17 cellular contexts compared by ENCODE assay signal in genomic region chr15:61169275-61169903, GRCh38. TPM values are rescaled to one million over a fixed set of nuclear protein-coding genes. Genes with fewer than 3 reads are reported as not detected.
DNase-seq lines count a peak whose midpoint lies in the region; ATAC-seq, FAIRE-seq and TF ChIP-seq lines count a peak whose summit lies in the region.
"Had no signal": no experiment of that assay in that cellular context is flagged by ENCODE, and none has a peak within 500 bp of the region (broad histone marks: within the 10 kb centered on the region; RNA-seq: fewer than 3 reads in every experiment).

No MANE protein-coding gene starts in this region.

- H4K91ac ChIP-seq in H1 (replicated peaks; ENCODE audit: insufficient read length, low read length), result peak overlapping the region; percentile 85

- H3K14ac ChIP-seq in H1 (ENCODE audit: insufficient read length), result no peak overlapping the region

- peak overlapping the region; percentile 91 for H2BK20ac ChIP-seq in H1 (ENCODE audit: low read length)

- H3K9me3 ChIP-seq in OCI-LY3 (ENCODE audit: insufficient read depth, low read length) (no peaks in the 10 kb centered on the region), H1 (ENCODE audit: insufficient read depth in 2 of 2, low read depth in 1 of 2, low read length in 1 of 2) (no peaks in the 10 kb centered on the region), tibial nerve (no peaks in the 10 kb centered on the region)
- H3K9me3 ChIP-seq: Peyer's patch, right lobe of liver, vagina had no signal

- no peaks in the 10 kb centered on the region for H3K79me1 ChIP-seq in H1 (ENCODE audit: low read depth, low read length)

- peak overlapping the region; percentile 46; the same call in 1 of the 2 replicates for H2BK5ac ChIP-seq in H1 (ENCODE audit: low read depth, low read length)

- H2AFZ ChIP-seq in OCI-LY3 (ENCODE audit: low read depth, low read length) (no peak overlapping the region), H1 (ENCODE audit: low read length) (no peak overlapping the region)

- H3K36me3 ChIP-seq in OCI-LY3 (replicated peaks; ENCODE audit: low read depth, low read length) (no peaks in the 10 kb centered on the region), H1 (ENCODE audit: control insufficient read depth in 2 of 4, insufficient read depth in 4 of 4, low read length in 3 of 4) (no peaks in the 10 kb centered on the region), tibial nerve (no peaks in the 10 kb centered on the region)
- H3K36me3 ChIP-seq: cardiac muscle cell, Peyer's patch, right lobe of liver, vagina had no signal

- ATAC-seq in activated naive CD8-positive, alpha-beta T cell treated with anti-CD3 and anti-CD28 coated beads, Interleukin-2, amount 10 ng/mL, durations not matched to agents 7 days and 5 days (ENCODE audit: low read depth), result no peak
- ATAC-seq in GM18519 (IDR thresholded peaks at IDR 0.05; ENCODE audit: low FRiP score, unreplicated experiment), result no peak
- ATAC-seq: right lobe of liver had no signal

- H3K23ac ChIP-seq in H1 (ENCODE audit: insufficient read length), result no peak overlapping the region

- 49% methylated on average over 8 of the region's 8 CpGs; no CpG with 5 or more reads in 1 of the 2 experiments for WGBS in H1 (ENCODE audit: extremely low coverage in 1 of 2, insufficient coverage in 1 of 2, insufficient read length in 1 of 2, insufficient replicate concordance in 2 of 2, low coverage in 1 of 2, low lambda C conversion rate in 2 of 2, missing lambda C conversion rate in 1 of 2), 2 experiments
- 57 to 62% methylated on average over 8 of the region's 8 CpGs for WGBS in tibial nerve, 2 donors

- POLR2A ChIA-PET in activated naive CD8-positive, alpha-beta T cell treated with anti-CD3 and anti-CD28 coated beads, Interleukin-2, amount 10 ng/mL, durations not matched to agents 7 days and 5 days (lab: Charles Lee), result interaction anchor here (0.6 to 0.7 kb wide), 3 partner anchors 10 to 663 kb away, joined by 3 to 5 read pairs (median 3); no protein-coding TSS in a partner anchor
- POLR2A ChIA-PET in H1 (lab: Charles Lee; ENCODE audit: partially characterized antibody), result interaction anchor here (1.0 kb wide), 3 partner anchors 10 to 19 kb away, joined by 3 to 5 read pairs (median 5); no protein-coding TSS in a partner anchor

- H3K27ac Mint-ChIP-seq in activated naive CD8-positive, alpha-beta T cell treated with anti-CD3 and anti-CD28 coated beads, Interleukin-2, amount 10 ng/mL, durations not matched to agents 7 days and 5 days, result peak overlapping the region; percentile 83
- no peak overlapping the region for H3K27ac Mint-ChIP-seq in activated naive CD8-positive, alpha-beta T cell treated with anti-CD3 and anti-CD28 coated beads for 36 hours
- H3K27ac Mint-ChIP-seq: activated naive CD8-positive, alpha-beta T cell treated with anti-CD3 and anti-CD28 coated beads, Interleukin-2, amount 50 U/mL, for 24 hours had no signal

- H3K27ac ChIP-seq in OCI-LY3 (ENCODE audit: low read length) (peak overlapping the region; percentile 33; the same call in 1 of the 2 replicates), H1 (ENCODE audit: low read depth, low read length) (peak overlapping the region; percentile 29; the same call in 1 of the 2 replicates), tibial nerve (no peak overlapping the region)
- H3K27ac ChIP-seq: cardiac muscle cell, Peyer's patch, right lobe of liver, vagina, VCaP had no signal

- H4K8ac ChIP-seq in H1 (ENCODE audit: extremely low read depth, insufficient read depth, low read length), result no peak overlapping the region

- no peak overlapping the region for H3K9ac ChIP-seq in OCI-LY3 (ENCODE audit: low read length)
- no peak overlapping the region for H3K9ac ChIP-seq in H1 (replicated peaks in 1 of 4; ENCODE audit: extremely low read depth in 1 of 4, low read depth in 3 of 4, low read length in 3 of 4)

- no peak for TF ChIP-seq CTCF in OCI-LY3 (IDR thresholded peaks at IDR 0.05; ENCODE audit: low read depth, low read length)
- no peak for TF ChIP-seq CTCF in H1 (IDR thresholded peaks at IDR 0.05; ENCODE audit: control extremely low read depth in 1 of 3, insufficient read depth in 1 of 3, low read depth in 1 of 3, low read length in 3 of 3)
- TF ChIP-seq CTCF in tibial nerve (IDR thresholded peaks at IDR 0.05), result no peak

- H3K4me3 ChIP-seq in OCI-LY3 (ENCODE audit: low read length) (peak overlapping the region; percentile 19; the same call in 1 of the 2 replicates), H1 (ENCODE audit: extremely low read depth in 1 of 4, insufficient read depth in 2 of 4, low read depth in 3 of 4, low read length in 4 of 4) (no peak overlapping the region), tibial nerve (no peak overlapping the region)
- H3K4me3 ChIP-seq: cardiac muscle cell, Peyer's patch, right lobe of liver, vagina had no signal

- peak overlapping the region; percentile 92; the same call in 1 of the 2 replicates for H3K18ac ChIP-seq in H1 (ENCODE audit: extremely low read depth, low read length)

- TF ChIP-seq EP300 in H1 (IDR thresholded peaks at IDR 0.05; ENCODE audit: borderline replicate concordance in 1 of 2, low read depth in 2 of 2, low read length in 2 of 2) (no peak), tibial nerve (IDR thresholded peaks at IDR 0.05) (no peak)

- H3K56ac ChIP-seq in H1 (replicated peaks; ENCODE audit: insufficient read length, low read depth, low read length), result no peak overlapping the region

- DNase-seq in activated naive CD8-positive, alpha-beta T cell treated with anti-CD3 and anti-CD28 coated beads, Interleukin-2, amount 10 ng/mL, durations not matched to agents 7 days and 5 days, result no peak
- DNase-seq in activated naive CD8-positive, alpha-beta T cell treated with anti-CD3 and anti-CD28 coated beads for 36 hours, result no peak
- DNase-seq in H1 (ENCODE audit: low read depth in 1 of 2, low spot score in 2 of 2) (no peak), cerebellar nuclear complex (lab: John Stamatoyannopoulos, UW) (no peak), amniotic stem cell (lab: John Stamatoyannopoulos, UW) (no peak), tibial nerve (ENCODE audit: low spot score in 2 of 2) (no peak)
- DNase-seq: activated naive CD8-positive, alpha-beta T cell treated with anti-CD3 and anti-CD28 coated beads, Interleukin-2, amount 50 U/mL, for 24 hours; H7; hippocampal formation; NCI-H2081 treated with DMSO at 0.1 percent for 48 hours; Peyer's patch; right lobe of liver had no signal

- no peak for TF ChIP-seq POLR2A in H1 (IDR thresholded peaks at IDR 0.05; ENCODE audit: control extremely low read depth in 1 of 2, low read depth in 2 of 2, low read length in 2 of 2)
- no peak for TF ChIP-seq POLR2A in tibial nerve (IDR thresholded peaks at IDR 0.05)

- no peak overlapping the region for H2AK5ac ChIP-seq in H1 (ENCODE audit: low read depth, low read length)

- no peaks in the 10 kb centered on the region for H3K9me3 Mint-ChIP-seq in activated naive CD8-positive, alpha-beta T cell treated with anti-CD3 and anti-CD28 coated beads, Interleukin-2, amount 10 ng/mL, durations not matched to agents 7 days and 5 days
- no peaks in the 10 kb centered on the region for H3K9me3 Mint-ChIP-seq in activated naive CD8-positive, alpha-beta T cell treated with anti-CD3 and anti-CD28 coated beads for 36 hours

- H3K4me1 ChIP-seq in OCI-LY3 (ENCODE audit: low read length), result peaks cover 26% of the 10 kb centered on the region
- H3K4me1 ChIP-seq in H1 (replicated peaks in 1 of 4; ENCODE audit: control insufficient read depth in 3 of 4, insufficient read depth in 4 of 4, low read length in 3 of 4), result peaks cover 8 to 29% (median 27%) of the 10 kb centered on the region in 4 experiments
- H3K4me1 ChIP-seq in tibial nerve, result peaks cover 0 to 6% (median 0%) of the 10 kb centered on the region in 4 donors
- H3K4me1 ChIP-seq: Peyer's patch had no signal

- H4K5ac ChIP-seq in H1 (ENCODE audit: insufficient read length, low read depth, low read length), result no peak overlapping the region

- H4K20me1 ChIP-seq in OCI-LY3 (ENCODE audit: insufficient read depth, low read length) (no peaks in the 10 kb centered on the region), H1 (replicated peaks in 1 of 2; ENCODE audit: control insufficient read depth in 1 of 2, insufficient read depth in 2 of 2, low read length in 2 of 2) (no peaks in the 10 kb centered on the region)

- H3K4me2 ChIP-seq in OCI-LY3 (ENCODE audit: low read length) (peak overlapping the region; percentile 56), H1 (ENCODE audit: insufficient read depth in 1 of 2, low read depth in 2 of 2, low read length in 2 of 2) (peak overlapping the region; percentile 27)

- no peaks in the 10 kb centered on the region for H3K36me3 Mint-ChIP-seq in activated naive CD8-positive, alpha-beta T cell treated with anti-CD3 and anti-CD28 coated beads, Interleukin-2, amount 10 ng/mL, durations not matched to agents 7 days and 5 days
- H3K36me3 Mint-ChIP-seq in activated naive CD8-positive, alpha-beta T cell treated with anti-CD3 and anti-CD28 coated beads for 36 hours, result peaks cover 2% of the 10 kb centered on the region

- peak overlapping the region; percentile 50 for H3K4me3 Mint-ChIP-seq in activated naive CD8-positive, alpha-beta T cell treated with anti-CD3 and anti-CD28 coated beads, Interleukin-2, amount 10 ng/mL, durations not matched to agents 7 days and 5 days
- no peak overlapping the region for H3K4me3 Mint-ChIP-seq in activated naive CD8-positive, alpha-beta T cell treated with anti-CD3 and anti-CD28 coated beads for 36 hours
- H3K4me3 Mint-ChIP-seq: activated naive CD8-positive, alpha-beta T cell treated with anti-CD3 and anti-CD28 coated beads, Interleukin-2, amount 50 U/mL, for 24 hours had no signal

- peak overlapping the region; percentile 67 for H2BK120ac ChIP-seq in H1 (replicated peaks; ENCODE audit: low read depth, low read length)

- H3K79me2 ChIP-seq in OCI-LY3 (ENCODE audit: low read length) (no peaks in the 10 kb centered on the region), H1 (ENCODE audit: control insufficient read depth in 1 of 2, insufficient read depth in 2 of 2, low read length in 2 of 2) (no peaks in the 10 kb centered on the region)

- TF ChIP-seq RAD21 in H1 (IDR thresholded peaks at IDR 0.05 in 1 of 2, conservative IDR thresholded peaks at IDR 0.05 in 1 of 2; ENCODE audit: low read depth in 2 of 2, low read length in 2 of 2), result no peak

- H3K23me2 ChIP-seq in H1 (ENCODE audit: low read depth, low read length), result no peaks in the 10 kb centered on the region; the same call in 1 of the 2 replicates

- no peak for FAIRE-seq in H1 (lab: Jason Lieb, UNC)

- H2BK15ac ChIP-seq in H1 (ENCODE audit: low read length), result no peak overlapping the region

- peaks cover 30% of the 10 kb centered on the region for H3K27me3 ChIP-seq in OCI-LY3 (ENCODE audit: low read depth, low read length)
- H3K27me3 ChIP-seq in H1 (replicated peaks in 1 of 4; ENCODE audit: control insufficient read depth in 3 of 4, extremely low read depth in 1 of 4, insufficient read depth in 3 of 4, low read length in 3 of 4), result no peaks in the 10 kb centered on the region
- no peaks in the 10 kb centered on the region for H3K27me3 ChIP-seq in tibial nerve
- H3K27me3 ChIP-seq: Peyer's patch, right lobe of liver, vagina had no signal

- peaks cover 20% of the 10 kb centered on the region for H3K4me1 Mint-ChIP-seq in activated naive CD8-positive, alpha-beta T cell treated with anti-CD3 and anti-CD28 coated beads, Interleukin-2, amount 10 ng/mL, durations not matched to agents 7 days and 5 days
- H3K4me1 Mint-ChIP-seq in activated naive CD8-positive, alpha-beta T cell treated with anti-CD3 and anti-CD28 coated beads for 36 hours, result peaks cover 13% of the 10 kb centered on the region

- H3K4ac ChIP-seq in H1 (replicated peaks; ENCODE audit: insufficient read length, low read depth, low read length), result peak overlapping the region; percentile 30

- CTCF ChIA-PET in H1 (lab: Charles Lee; ENCODE audit: partially characterized antibody), result interaction anchor here (0.5 to 6.9 kb wide), 19 partner anchors 15 to 664 kb away, joined by 3 to 56 read pairs (median 6); partner anchors contain the start of gene RORA

- peaks cover 7% of the 10 kb centered on the region for H3K27me3 Mint-ChIP-seq in activated naive CD8-positive, alpha-beta T cell treated with anti-CD3 and anti-CD28 coated beads, Interleukin-2, amount 10 ng/mL, durations not matched to agents 7 days and 5 days
- H3K27me3 Mint-ChIP-seq in activated naive CD8-positive, alpha-beta T cell treated with anti-CD3 and anti-CD28 coated beads for 36 hours, result peaks cover 6% of the 10 kb centered on the region

- H2BK12ac ChIP-seq in H1 (ENCODE audit: low read depth, low read length), result peak overlapping the region; percentile 76; the same call in 1 of the 2 replicates

RNA-seq across cellular contexts. Expression of gene RORA, which starts 59.7 kb away (rescaled TPM):
- 10 to 100 TPM; 68.8 to 77.6 TPM for total RNA-seq in activated naive CD8-positive, alpha-beta T cell treated with anti-CD3 and anti-CD28 coated beads, Interleukin-2, amount 10 ng/mL, durations not matched to agents 7 days and 5 days
- 10 to 100 TPM; 12.2 to 12.7 TPM for total RNA-seq in activated naive CD8-positive, alpha-beta T cell treated with anti-CD3 and anti-CD28 coated beads for 36 hours
- 6.5 and 6.9 TPM in 2 replicates for total RNA-seq in H1 (2021; fragmentation: NEBNext Ultra II Directional; extraction: Animal tissue kit (Norgen Biotek cat#: 25700))
- polyA plus RNA-seq in H1 (2011; rRNA removed), result 12.7 and 15.7 TPM in 2 replicates
- polyA plus RNA-seq in H1 (2011; cell fraction: cytosol; rRNA removed), result 11.1 TPM
- polyA plus RNA-seq in H1 (2011; cell fraction: nucleus; rRNA removed), result 48.2 TPM
- polyA plus RNA-seq in H1 (2012, experiment 1 of 2), result 3.4 to 4.6 TPM (median 4.3 TPM) in 4 replicates
- 0.09 TPM for polyA plus RNA-seq in H1 (2012, experiment 2 of 2)
- polyA plus RNA-seq in H1 (2013, experiment 1 of 2), result 3.1 TPM
- polyA plus RNA-seq in H1 (2013, experiment 2 of 2), result 3.4 TPM
- 52.5 and 85.4 TPM in 2 replicates for polyA minus RNA-seq in H1 (2011; rRNA and poly(A)+ RNA removed)
- 34.4 TPM for polyA minus RNA-seq in H1 (2011; cell fraction: cytosol; rRNA and poly(A)+ RNA removed)
- 90.0 TPM for polyA minus RNA-seq in H1 (2011; cell fraction: nucleus; rRNA and poly(A)+ RNA removed)
- 10 to 100 TPM; 21.0 to 37.0 (median 23.0) TPM for total RNA-seq in tibial nerve

Comparison
In these comparisons a context has a peak if more than half of its experiments do, and no peak if none do; other contexts are left out.
1. H3K27ac ChIP-seq: peak in OCI-LY3 (single experiment) and H1 (single experiment); none in tibial nerve (0 of 4).